In the genomic region with DNA sequence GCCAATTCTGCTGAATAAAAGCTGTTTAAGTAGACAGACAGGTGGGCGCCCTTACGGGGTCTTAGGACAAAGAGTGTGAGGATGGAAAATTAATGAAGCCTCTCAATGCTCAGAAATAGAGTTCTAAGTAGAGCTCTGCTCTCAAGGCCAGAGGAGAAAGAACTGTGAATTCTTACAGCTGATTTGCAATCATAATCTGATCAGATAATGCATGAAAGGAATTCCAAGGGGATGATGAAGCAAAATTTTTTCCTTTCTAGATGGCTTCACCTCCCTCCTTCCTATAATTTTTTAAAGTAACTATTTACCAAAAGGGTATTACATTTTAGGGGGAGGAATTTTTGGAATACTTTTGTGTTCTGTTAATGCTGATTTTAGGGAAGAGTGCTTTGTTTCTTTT, we compare ENCODE assay signal across 21 cellular contexts.
DNase-seq lines count a peak whose midpoint lies in the region; ATAC-seq, FAIRE-seq and TF ChIP-seq lines count a peak whose summit lies in the region.
"Had no signal": no experiment of that assay in that cellular context is flagged by ENCODE, and none has a peak within 500 bp of the region (broad histone marks: within the 10 kb centered on the region; RNA-seq: fewer than 3 reads in every experiment).

No MANE protein-coding gene starts in this region.

- H3K4me3 ChIP-seq in GM23338 (no peak overlapping the region), SK-N-MC (no peak overlapping the region)
- H3K4me3 ChIP-seq: GM12878 had no signal

- peak; percentile 79 for FAIRE-seq in endometrium (lab: Jason Lieb, UNC)
- FAIRE-seq: A204.1, GM12878, H1, HepG2 had no signal

- H3K4me2 ChIP-seq in GM23338, result no peak overlapping the region

- no peaks in the 10 kb centered on the region for H3K27me3 ChIP-seq in GM23338 (ENCODE audit: insufficient read depth)
- H3K27me3 ChIP-seq: BE2C had no signal

- no peak overlapping the region for H2AFZ ChIP-seq in GM23338

- 0 out of 3 replicates have a peak, but pooled peaks cover 3% of the 10 kb centered on the region for H3K4me1 Mint-ChIP-seq in GM23338
- H3K4me1 Mint-ChIP-seq: CD4-positive, CD25-positive, alpha-beta regulatory T cell; CD8-positive, alpha-beta memory T cell; H9; IgD-negative memory B cell had no signal

- DNase-seq in A172 (ENCODE audit: low spot score) (peak; percentile 8), GM23338 (ENCODE audit: low spot score) (no peak), SK-N-MC (ENCODE audit: low read depth, low spot score) (no peak), 8988T (no peak), EL (no peak)
- DNase-seq in stimulated activated CD4-positive, alpha-beta T cell treated with anti-CD3 and anti-CD28 coated beads, Interleukin-4, amount 100 ng/mL, for 4 hours, result no peak
- DNase-seq in stimulated activated naive CD4-positive, alpha-beta T cell (lab: John Stamatoyannopoulos, UW), result no peak
- DNase-seq: ACHN; BE2C; C1 segment of cervical spinal cord; CD4-positive, CD25-positive, alpha-beta regulatory T cell; CD8-positive, alpha-beta memory T cell; COR-L47; DMS79 treated with DMSO at 0.1 percent for 48 hours; H9 had no signal

- H3K9me3 ChIP-seq in SK-N-MC (ENCODE audit: low read depth, low read length), result no peaks in the 10 kb centered on the region
- H3K9me3 ChIP-seq: BE2C had no signal

- H3K9me2 ChIP-seq in GM23338 (ENCODE audit: insufficient read depth), result no peaks in the 10 kb centered on the region

- H3F3A ChIP-seq in GM23338 (replicated peaks; ENCODE audit: low read depth), result no peaks in the 10 kb centered on the region

- H3K4me3 Mint-ChIP-seq in GM23338, result no peak overlapping the region
- H3K4me3 Mint-ChIP-seq: CD4-positive, CD25-positive, alpha-beta regulatory T cell; CD8-positive, alpha-beta memory T cell; H9; IgD-negative memory B cell had no signal

- no peaks in the 10 kb centered on the region for H4K20me1 ChIP-seq in GM23338 (replicated peaks; ENCODE audit: insufficient read depth)

- H3K36me3 ChIP-seq in GM23338 (ENCODE audit: insufficient read depth), result no peaks in the 10 kb centered on the region
- H3K36me3 ChIP-seq in SK-N-MC (ENCODE audit: insufficient read depth, low read length), result no peaks in the 10 kb centered on the region
- H3K36me3 ChIP-seq: BE2C had no signal

- no peaks in the 10 kb centered on the region for H3K36me3 Mint-ChIP-seq in GM23338 (ENCODE audit: low read depth)
- H3K36me3 Mint-ChIP-seq: CD4-positive, CD25-positive, alpha-beta regulatory T cell; CD8-positive, alpha-beta memory T cell; IgD-negative memory B cell had no signal

- no peaks in the 10 kb centered on the region for H3K4me1 ChIP-seq in GM23338 (ENCODE audit: insufficient read depth)

- peak overlapping the region; percentile 58; the same call in 1 of the 2 replicates for H3K27ac Mint-ChIP-seq in GM23338
- H3K27ac Mint-ChIP-seq: CD4-positive, CD25-positive, alpha-beta regulatory T cell; CD8-positive, alpha-beta memory T cell; H9; IgD-negative memory B cell had no signal

- H3K79me2 ChIP-seq in GM23338 (replicated peaks; ENCODE audit: insufficient read depth), result no peaks in the 10 kb centered on the region

- H3K9me3 Mint-ChIP-seq in GM23338, result no peaks in the 10 kb centered on the region
- H3K9me3 Mint-ChIP-seq: H9 had no signal

- TF ChIP-seq CTCF in GM23338 (conservative IDR thresholded peaks at IDR 0.05; ENCODE audit: low read depth in 2 of 2), result no peak

- peaks cover 2% of the 10 kb centered on the region for H3K27me3 Mint-ChIP-seq in GM23338 (ENCODE audit: insufficient read depth, low read depth, poor library complexity)
- H3K27me3 Mint-ChIP-seq: CD4-positive, CD25-positive, alpha-beta regulatory T cell; CD8-positive, alpha-beta memory T cell; IgD-negative memory B cell had no signal

- no peak for ATAC-seq in GM23338
- ATAC-seq: GM12878, HepG2 had no signal

- H3K9ac ChIP-seq in SK-N-MC (ENCODE audit: insufficient read length), result no peak overlapping the region

- H3K27ac ChIP-seq in GM23338 (ENCODE audit: low read depth) (no peak overlapping the region), SK-N-MC (peak overlapping the region; percentile 43)

TF ChIP-seq in GM23338, 12 proteins besides CTCF, POLR2A, EP300 and RAD21 (continues in another document):
- TF ChIP-seq EZH2phosphoT487 (IDR thresholded peaks at IDR 0.05; ENCODE audit: unreplicated experiment) (no peak), STAT1 (IDR thresholded peaks at IDR 0.05; ENCODE audit: unreplicated experiment) (no peak), POLR2AphosphoS5 (IDR thresholded peaks at IDR 0.05; ENCODE audit: low read depth) (no peak), ZNF331 (CRISPR knock-in tag; IDR thresholded peaks at IDR 0.05; ENCODE audit: low read depth) (no peak), CREB1 (CRISPR knock-in tag; IDR thresholded peaks at IDR 0.05; ENCODE audit: low read depth) (no peak), JUNB (IDR thresholded peaks at IDR 0.05; ENCODE audit: unreplicated experiment) (no peak), NANOG (IDR thresholded peaks at IDR 0.05; ENCODE audit: borderline replicate concordance) (no peak), ZNF114 (CRISPR knock-in tag; IDR thresholded peaks at IDR 0.05) (no peak)
- TF ChIP-seq, protein P1, sequence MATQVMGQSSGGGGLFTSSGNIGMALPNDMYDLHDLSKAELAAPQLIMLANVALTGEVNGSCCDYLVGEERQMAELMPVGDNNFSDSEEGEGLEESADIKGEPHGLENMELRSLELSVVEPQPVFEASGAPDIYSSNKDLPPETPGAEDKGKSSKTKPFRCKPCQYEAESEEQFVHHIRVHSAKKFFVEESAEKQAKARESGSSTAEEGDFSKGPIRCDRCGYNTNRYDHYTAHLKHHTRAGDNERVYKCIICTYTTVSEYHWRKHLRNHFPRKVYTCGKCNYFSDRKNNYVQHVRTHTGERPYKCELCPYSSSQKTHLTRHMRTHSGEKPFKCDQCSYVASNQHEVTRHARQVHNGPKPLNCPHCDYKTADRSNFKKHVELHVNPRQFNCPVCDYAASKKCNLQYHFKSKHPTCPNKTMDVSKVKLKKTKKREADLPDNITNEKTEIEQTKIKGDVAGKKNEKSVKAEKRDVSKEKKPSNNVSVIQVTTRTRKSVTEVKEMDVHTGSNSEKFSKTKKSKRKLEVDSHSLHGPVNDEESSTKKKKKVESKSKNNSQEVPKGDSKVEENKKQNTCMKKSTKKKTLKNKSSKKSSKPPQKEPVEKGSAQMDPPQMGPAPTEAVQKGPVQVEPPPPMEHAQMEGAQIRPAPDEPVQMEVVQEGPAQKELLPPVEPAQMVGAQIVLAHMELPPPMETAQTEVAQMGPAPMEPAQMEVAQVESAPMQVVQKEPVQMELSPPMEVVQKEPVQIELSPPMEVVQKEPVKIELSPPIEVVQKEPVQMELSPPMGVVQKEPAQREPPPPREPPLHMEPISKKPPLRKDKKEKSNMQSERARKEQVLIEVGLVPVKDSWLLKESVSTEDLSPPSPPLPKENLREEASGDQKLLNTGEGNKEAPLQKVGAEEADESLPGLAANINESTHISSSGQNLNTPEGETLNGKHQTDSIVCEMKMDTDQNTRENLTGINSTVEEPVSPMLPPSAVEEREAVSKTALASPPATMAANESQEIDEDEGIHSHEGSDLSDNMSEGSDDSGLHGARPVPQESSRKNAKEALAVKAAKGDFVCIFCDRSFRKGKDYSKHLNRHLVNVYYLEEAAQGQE (IDR thresholded peaks at IDR 0.05; ENCODE audit: unreplicated experiment), result no peak
- TF ChIP-seq, protein P2, sequence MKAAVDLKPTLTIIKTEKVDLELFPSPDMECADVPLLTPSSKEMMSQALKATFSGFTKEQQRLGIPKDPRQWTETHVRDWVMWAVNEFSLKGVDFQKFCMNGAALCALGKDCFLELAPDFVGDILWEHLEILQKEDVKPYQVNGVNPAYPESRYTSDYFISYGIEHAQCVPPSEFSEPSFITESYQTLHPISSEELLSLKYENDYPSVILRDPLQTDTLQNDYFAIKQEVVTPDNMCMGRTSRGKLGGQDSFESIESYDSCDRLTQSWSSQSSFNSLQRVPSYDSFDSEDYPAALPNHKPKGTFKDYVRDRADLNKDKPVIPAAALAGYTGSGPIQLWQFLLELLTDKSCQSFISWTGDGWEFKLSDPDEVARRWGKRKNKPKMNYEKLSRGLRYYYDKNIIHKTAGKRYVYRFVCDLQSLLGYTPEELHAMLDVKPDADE (IDR thresholded peaks at IDR 0.05), result no peak
